Comparison of ENCODE assay signal across 2 cellular contexts in genomic region chr2:69380072-69380917, GRCh38.
A peak's percentile ranks its signal among the peaks of the same experiment; 100 is the strongest.
TF ChIP-seq lines count a peak whose summit lies in the region.

No MANE protein-coding gene starts in this region.

TF ChIP-seq in A549, 52 proteins besides CTCF, POLR2A, EP300 and RAD21 (continued from another document):
- TF ChIP-seq BCL3 (IDR thresholded peaks at IDR 0.05) (no peak), PHF8 (IDR thresholded peaks at IDR 0.05; ENCODE audit: borderline replicate concordance, low read depth) (no peak), MAFK (IDR thresholded peaks at IDR 0.05; ENCODE audit: partially characterized antibody) (no peak), SMC3 (IDR thresholded peaks at IDR 0.05) (no peak), PBX3 (IDR thresholded peaks at IDR 0.05) (no peak), RARB (CRISPR knock-in tag; IDR thresholded peaks at IDR 0.05) (no peak), JUN (IDR thresholded peaks at IDR 0.05) (no peak), RFX5 (IDR thresholded peaks at IDR 0.05) (no peak), NPAS2 (CRISPR knock-in tag; IDR thresholded peaks at IDR 0.05; ENCODE audit: borderline replicate concordance) (no peak), MYC (IDR thresholded peaks at IDR 0.05; ENCODE audit: borderline replicate concordance, low read length) (no peak), KDM5A (IDR thresholded peaks at IDR 0.05) (no peak), HOXB5 (CRISPR knock-in tag; IDR thresholded peaks at IDR 0.05) (no peak), KDM1A (IDR thresholded peaks at IDR 0.05; ENCODE audit: low read depth) (no peak), CBX2 (IDR thresholded peaks at IDR 0.05; ENCODE audit: borderline replicate concordance, low read depth) (no peak), CHD4 (IDR thresholded peaks at IDR 0.05; ENCODE audit: borderline replicate concordance) (no peak), TFCP2L1 (CRISPR knock-in tag; IDR thresholded peaks at IDR 0.05) (no peak)
- TF ChIP-seq, protein P1, sequence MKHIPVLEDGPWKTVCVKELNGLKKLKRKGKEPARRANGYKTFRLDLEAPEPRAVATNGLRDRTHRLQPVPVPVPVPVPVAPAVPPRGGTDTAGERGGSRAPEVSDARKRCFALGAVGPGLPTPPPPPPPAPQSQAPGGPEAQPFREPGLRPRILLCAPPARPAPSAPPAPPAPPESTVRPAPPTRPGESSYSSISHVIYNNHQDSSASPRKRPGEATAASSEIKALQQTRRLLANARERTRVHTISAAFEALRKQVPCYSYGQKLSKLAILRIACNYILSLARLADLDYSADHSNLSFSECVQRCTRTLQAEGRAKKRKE (CRISPR knock-in tag; IDR thresholded peaks at IDR 0.05; ENCODE audit: low read depth) = no peak

TF ChIP-seq in WTC11, 78 proteins besides CTCF, POLR2A, EP300 and RAD21 (continued from another document):
- TF ChIP-seq, protein P2, sequence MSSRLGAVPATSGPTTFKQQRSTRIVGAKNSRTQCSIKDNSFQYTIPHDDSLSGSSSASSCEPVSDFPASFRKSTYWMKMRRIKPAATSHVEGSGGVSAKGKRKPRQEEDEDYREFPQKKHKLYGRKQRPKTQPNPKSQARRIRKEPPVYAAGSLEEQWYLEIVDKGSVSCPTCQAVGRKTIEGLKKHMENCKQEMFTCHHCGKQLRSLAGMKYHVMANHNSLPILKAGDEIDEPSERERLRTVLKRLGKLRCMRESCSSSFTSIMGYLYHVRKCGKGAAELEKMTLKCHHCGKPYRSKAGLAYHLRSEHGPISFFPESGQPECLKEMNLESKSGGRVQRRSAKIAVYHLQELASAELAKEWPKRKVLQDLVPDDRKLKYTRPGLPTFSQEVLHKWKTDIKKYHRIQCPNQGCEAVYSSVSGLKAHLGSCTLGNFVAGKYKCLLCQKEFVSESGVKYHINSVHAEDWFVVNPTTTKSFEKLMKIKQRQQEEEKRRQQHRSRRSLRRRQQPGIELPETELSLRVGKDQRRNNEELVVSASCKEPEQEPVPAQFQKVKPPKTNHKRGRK (CRISPR knock-in tag; IDR thresholded peaks at IDR 0.05; ENCODE audit: borderline replicate concordance) = no peak
- no peak for TF ChIP-seq ZNF423 (CRISPR knock-in tag; IDR thresholded peaks at IDR 0.05)
- peak; percentile 33; the same call in 1 of the 2 replicates for TF ChIP-seq ZNF121 (CRISPR knock-in tag; IDR thresholded peaks at IDR 0.05)
- no peak for TF ChIP-seq ZBTB21 (CRISPR knock-in tag; IDR thresholded peaks at IDR 0.05; ENCODE audit: borderline replicate concordance)
